In the genomic region with DNA sequence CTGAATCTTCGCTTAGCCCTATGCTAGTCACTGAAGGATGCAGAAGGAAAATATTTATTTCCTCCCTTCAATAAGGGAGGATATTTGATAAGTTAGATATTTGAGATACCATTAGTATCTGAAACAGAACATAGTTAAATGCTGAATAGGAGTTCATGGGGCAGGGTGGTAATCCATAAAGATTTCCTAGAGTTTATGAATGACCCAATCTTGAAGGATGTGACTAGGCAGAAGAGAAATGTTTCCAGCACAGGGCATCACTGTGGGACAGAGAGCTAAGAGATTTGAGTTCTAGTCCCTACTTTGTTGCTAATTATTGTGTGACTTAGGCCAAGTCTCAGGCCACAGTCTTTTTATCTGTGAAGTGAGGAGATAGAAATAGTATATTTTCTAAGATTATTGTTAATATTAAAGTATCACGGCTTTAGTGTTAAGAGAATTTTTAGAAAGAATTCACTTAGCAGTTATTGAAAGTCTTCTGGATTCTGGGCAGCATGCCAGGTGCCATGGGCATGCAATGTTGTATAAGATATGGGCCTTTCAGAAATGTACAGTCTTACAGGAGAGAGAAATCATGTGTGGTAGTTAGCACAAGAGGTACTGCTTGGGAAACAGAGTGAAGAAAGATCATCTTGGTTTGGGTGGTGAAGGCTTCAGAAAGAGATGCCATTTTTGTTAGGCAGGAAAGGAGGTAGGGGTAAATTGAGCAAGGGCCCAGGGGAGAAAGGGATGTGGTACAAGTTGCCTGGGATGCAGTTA, we compare ENCODE assay signal across 1 cellular context.
TF ChIP-seq lines count a peak whose summit lies in the region.

No MANE protein-coding gene starts in this region.

TF ChIP-seq in IMR-90, 13 proteins besides CTCF, POLR2A, EP300 and RAD21 (continued from another document):
- TF ChIP-seq RFX5 (IDR thresholded peaks at IDR 0.05; ENCODE audit: low read depth, low read length): no peak
- TF ChIP-seq MXI1 (IDR thresholded peaks at IDR 0.05; ENCODE audit: borderline replicate concordance, low read depth, low read length): no peak
- TF ChIP-seq ELK1 (IDR thresholded peaks at IDR 0.05; ENCODE audit: borderline replicate concordance, low read depth, low read length): no peak
- TF ChIP-seq CHD1 (IDR thresholded peaks at IDR 0.05; ENCODE audit: low read depth, low read length): no peak
- no peak for TF ChIP-seq FOS (IDR thresholded peaks at IDR 0.05; ENCODE audit: low read depth, low read length)
